In the genomic region with DNA sequence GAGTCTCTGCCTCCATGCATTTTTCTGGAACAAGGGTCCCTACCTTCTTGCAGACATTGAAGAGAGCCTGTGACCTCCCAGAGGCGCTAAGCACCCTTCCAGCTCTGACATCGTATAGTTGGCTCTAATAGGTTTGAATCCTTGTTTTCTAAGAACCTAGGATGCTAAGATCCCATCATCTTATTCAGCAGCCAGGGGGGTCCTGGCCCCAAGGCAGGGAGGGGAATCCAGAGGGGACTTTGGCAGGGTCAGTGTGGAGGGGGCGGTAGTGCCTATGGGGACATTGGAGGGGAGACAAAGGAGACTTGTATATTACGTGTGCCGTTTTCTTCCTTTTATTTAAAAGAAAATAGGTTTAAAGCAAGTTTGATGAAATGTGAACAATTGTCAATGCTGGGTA, we compare ENCODE assay signal across 29 cellular contexts. TPM values are rescaled to one million over a fixed set of nuclear protein-coding genes. Genes with fewer than 3 reads are reported as not detected.
"Had no signal": no experiment of that assay in that cellular context is flagged by ENCODE, and none has a peak within 500 bp of the region (broad histone marks: within the 10 kb centered on the region; RNA-seq: fewer than 3 reads in every experiment).

No MANE protein-coding gene starts in this region.

- H3K4me3 ChIP-seq: colonic mucosa, esophagus squamous epithelium had no signal

- DNase-seq: activated B cell treated with CpG ODN at 0.5 μM for 24 hours; activated CD4-positive, alpha-beta T cell treated with anti-CD3 and anti-CD28 coated beads for 48 hours; activated CD4-positive, alpha-beta T cell treated with anti-CD3 and anti-CD28 coated beads, Interleukin-2, amount 50 U/mL, for 1 hour; activated CD4-positive, alpha-beta T cell treated with anti-CD3 and anti-CD28 coated beads, Interleukin-2, amount 50 U/mL, for 48 hours; activated CD8-positive, alpha-beta memory T cell treated with anti-CD3 and anti-CD28 coated beads, Interleukin-2, amount 10 ng/mL, durations not matched to agents 7 days and 5 days; activated CD8-positive, alpha-beta memory T cell treated with anti-CD3 and anti-CD28 coated beads, Interleukin-2, amount 50 U/mL, for 4 hours; activated CD8-positive, alpha-beta T cell treated with anti-CD3 and anti-CD28 coated beads, Interleukin-2, amount 10 ng/mL, durations not matched to agents 7 days and 5 days; activated gamma-delta T cell; activated naive CD4-positive, alpha-beta T cell; activated naive CD4-positive, alpha-beta T cell treated with anti-CD3 and anti-CD28 coated beads, Interleukin-2, amount 10 ng/mL, durations not matched to agents 7 days and 5 days; activated T-cell treated with anti-CD3 and anti-CD28 coated beads, Interleukin-2, amount 50 U/mL, for 1 hour; activated T-cell treated with anti-CD3 and anti-CD28 coated beads, Interleukin-2, amount 50 U/mL, for 48 hours; central memory CD4-positive, alpha-beta T cell; cerebellar nuclear complex; colonic mucosa; effector CD8-positive, alpha-beta T cell; esophagus squamous epithelium; hippocampal formation; T-helper 17 cell; T1000; WERI-Rb-1 had no signal

- H3K4me3 Mint-ChIP-seq: activated B cell treated with CpG ODN at 0.5 μM for 24 hours; activated CD8-positive, alpha-beta memory T cell treated with anti-CD3 and anti-CD28 coated beads, Interleukin-2, amount 10 ng/mL, durations not matched to agents 7 days and 5 days; activated CD8-positive, alpha-beta T cell treated with anti-CD3 and anti-CD28 coated beads, Interleukin-2, amount 10 ng/mL, durations not matched to agents 7 days and 5 days; activated naive CD4-positive, alpha-beta T cell treated with anti-CD3 and anti-CD28 coated beads, Interleukin-2, amount 10 ng/mL, durations not matched to agents 7 days and 5 days; activated naive CD8-positive, alpha-beta T cell; activated T-helper 1 cell treated with anti-CD3 and anti-CD28 coated beads, Interleukin-12 subunit alpha, Interleukin-12 subunit beta, Interleukin-2, Interleukin-4 antibody, amounts not matched to agents 30 ng/mL and 10 ng/mL and 1 ng/mL, durations not matched to agents 14 hours and 24 hours and 36 hours; T-helper 17 cell; T-helper 2 cell treated with Interferon-gamma antibody and Interleukin-4, amounts not matched to agents 5 μg/mL and 100 μg/mL, for 36 hours had no signal

- H3K27ac ChIP-seq: colonic mucosa, epithelial cell of prostate, esophagus squamous epithelium, WERI-Rb-1 had no signal

- H3K9me3 ChIP-seq: colonic mucosa, esophagus squamous epithelium had no signal

- H3K9me3 Mint-ChIP-seq: activated B cell treated with CpG ODN at 0.5 μM for 24 hours; activated naive CD4-positive, alpha-beta T cell treated with anti-CD3 and anti-CD28 coated beads, Interleukin-2, amount 10 ng/mL, durations not matched to agents 7 days and 5 days; activated T-helper 1 cell treated with anti-CD3 and anti-CD28 coated beads, Interleukin-12 subunit alpha, Interleukin-12 subunit beta, Interleukin-2, Interleukin-4 antibody, amounts not matched to agents 30 ng/mL and 10 ng/mL and 1 ng/mL, durations not matched to agents 14 hours and 24 hours and 36 hours; T-helper 2 cell treated with Interferon-gamma antibody and Interleukin-4, amounts not matched to agents 5 μg/mL and 100 μg/mL, for 36 hours had no signal

- H3K27ac Mint-ChIP-seq: activated B cell treated with CpG ODN at 0.5 μM for 24 hours; activated CD8-positive, alpha-beta memory T cell treated with anti-CD3 and anti-CD28 coated beads, Interleukin-2, amount 10 ng/mL, durations not matched to agents 7 days and 5 days; activated CD8-positive, alpha-beta T cell treated with anti-CD3 and anti-CD28 coated beads, Interleukin-2, amount 10 ng/mL, durations not matched to agents 7 days and 5 days; activated naive CD4-positive, alpha-beta T cell treated with anti-CD3 and anti-CD28 coated beads, Interleukin-2, amount 10 ng/mL, durations not matched to agents 7 days and 5 days; activated naive CD8-positive, alpha-beta T cell; activated T-helper 1 cell treated with anti-CD3 and anti-CD28 coated beads, Interleukin-12 subunit alpha, Interleukin-12 subunit beta, Interleukin-2, Interleukin-4 antibody, amounts not matched to agents 30 ng/mL and 10 ng/mL and 1 ng/mL, durations not matched to agents 14 hours and 24 hours and 36 hours; T-helper 17 cell; T-helper 2 cell treated with Interferon-gamma antibody and Interleukin-4, amounts not matched to agents 5 μg/mL and 100 μg/mL, for 36 hours had no signal

- H3K36me3 Mint-ChIP-seq: activated CD8-positive, alpha-beta memory T cell treated with anti-CD3 and anti-CD28 coated beads, Interleukin-2, amount 10 ng/mL, durations not matched to agents 7 days and 5 days; activated naive CD4-positive, alpha-beta T cell treated with anti-CD3 and anti-CD28 coated beads, Interleukin-2, amount 10 ng/mL, durations not matched to agents 7 days and 5 days; activated naive CD8-positive, alpha-beta T cell had no signal

- H3K36me3 ChIP-seq: colonic mucosa, esophagus squamous epithelium, WERI-Rb-1 had no signal

RNA-seq across cellular contexts. Expression of a gene that starts 3.4 kb away (rescaled TPM):
- total RNA-seq: activated B cell treated with CpG ODN at 0.5 μM for 24 hours; activated CD8-positive, alpha-beta memory T cell treated with anti-CD3 and anti-CD28 coated beads for 36 hours; activated CD8-positive, alpha-beta T cell treated with anti-CD3 and anti-CD28 coated beads, Interleukin-2, amount 10 ng/mL, durations not matched to agents 7 days and 5 days; activated T-helper 1 cell treated with anti-CD3 and anti-CD28 coated beads, Interleukin-12 subunit alpha, Interleukin-12 subunit beta, Interleukin-2, Interleukin-4 antibody, amounts not matched to agents 30 ng/mL and 10 ng/mL and 1 ng/mL, durations not matched to agents 14 hours and 24 hours and 36 hours; endothelial cell of umbilical vein; fibroblast of villous mesenchyme; T-helper 17 cell had no signal
- polyA plus RNA-seq: endothelial cell of umbilical vein, fibroblast of lung had no signal
